ENCODE assay signal across 22 cellular contexts in genomic region chr2:235707411-235708096, GRCh38.
DNase-seq lines count a peak whose midpoint lies in the region; ATAC-seq, FAIRE-seq and TF ChIP-seq lines count a peak whose summit lies in the region.
"Had no signal": no experiment of that assay in that cellular context is flagged by ENCODE, and none has a peak within 500 bp of the region (broad histone marks: within the 10 kb centered on the region; RNA-seq: fewer than 3 reads in every experiment).

No MANE protein-coding gene starts in this region.

- no peak overlapping the region for H3K56ac ChIP-seq in IMR-90 (ENCODE audit: extremely low read depth, insufficient read depth, low read length)

- peak overlapping the region; percentile 75; the same call in 1 of the 2 replicates for H2AK5ac ChIP-seq in IMR-90 (ENCODE audit: low read depth, low read length)

- H3K9me3 ChIP-seq in BLaER1 (no peaks in the 10 kb centered on the region), IMR-90 (ENCODE audit: control insufficient read depth, insufficient read depth, low read length) (no peaks in the 10 kb centered on the region), neural progenitor cell (ENCODE audit: low read depth) (no peaks in the 10 kb centered on the region)

- H3K4me1 Mint-ChIP-seq in neural progenitor cell = peaks cover 38% of the 10 kb centered on the region
- H3K4me1 Mint-ChIP-seq in activated CD4-positive, alpha-beta T cell treated with anti-CD3 and anti-CD28 coated beads, Interleukin-2, amount 10 ng/mL, durations not matched to agents 7 days and 5 days = no peaks in the 10 kb centered on the region
- H3K4me1 Mint-ChIP-seq: CD14-positive monocyte had no signal

- no peak overlapping the region for H3K4me3 Mint-ChIP-seq in neural progenitor cell
- no peak overlapping the region for H3K4me3 Mint-ChIP-seq in activated CD4-positive, alpha-beta T cell treated with anti-CD3 and anti-CD28 coated beads, Interleukin-2, amount 10 ng/mL, durations not matched to agents 7 days and 5 days
- H3K4me3 Mint-ChIP-seq: CD14-positive monocyte had no signal

- peaks cover 17 to 44% of the 10 kb centered on the region in 2 experiments for H3K79me1 ChIP-seq in IMR-90 (ENCODE audit: low read depth in 1 of 2, low read length in 2 of 2)

- intact Hi-C loops in IMR-90 (cut with micrococcal nuclease) = no loop called here

- no peak overlapping the region for H2BK20ac ChIP-seq in IMR-90 (ENCODE audit: low read depth, low read length)

- no peak overlapping the region for H4K91ac ChIP-seq in IMR-90 (ENCODE audit: insufficient read depth, low read depth, low read length)

- H3K4me1 ChIP-seq in BLaER1 (peaks cover 66% of the 10 kb centered on the region), IMR-90 (ENCODE audit: control insufficient read depth, insufficient read depth, low read length) (peaks cover 5% of the 10 kb centered on the region), neural progenitor cell (peaks cover 9% of the 10 kb centered on the region)

- peaks cover 11% of the 10 kb centered on the region for H3F3A ChIP-seq in neural progenitor cell (ENCODE audit: low read depth)

- DNase-seq in IMR-90 = no peak
- DNase-seq in bronchial epithelial cell (ENCODE audit: low read depth) = no peak
- DNase-seq in neural progenitor cell (ENCODE audit: low spot score) = no peak
- no peak for DNase-seq in C1 segment of cervical spinal cord (lab: John Stamatoyannopoulos, UW)
- no peak for DNase-seq in NCI-H2107 (lab: John Stamatoyannopoulos, UW)
- no peak for DNase-seq in SKM-1 treated with dmso at 0.1 percent for 144 hours (lab: John Stamatoyannopoulos, UW; ENCODE audit: unreplicated experiment)
- no peak for DNase-seq in activated CD4-positive, alpha-beta T cell treated with anti-CD3 and anti-CD28 coated beads, Interleukin-2, amount 10 ng/mL, durations not matched to agents 7 days and 5 days
- DNase-seq: COR-L47, DMS79, HCEC 1CT, NCI-H1048, NCI-H146, NCI-H2081, NCI-H510A, NCI-H774, Right ventricle myocardium superior had no signal

- no peak overlapping the region for H2BK15ac ChIP-seq in IMR-90 (ENCODE audit: low read depth, low read length)

- no peak overlapping the region for H3K23ac ChIP-seq in IMR-90 (ENCODE audit: low read depth, low read length)

- peak overlapping the region; percentile 84 for H3K27ac Mint-ChIP-seq in neural progenitor cell
- H3K27ac Mint-ChIP-seq in activated CD4-positive, alpha-beta T cell treated with anti-CD3 and anti-CD28 coated beads, Interleukin-2, amount 10 ng/mL, durations not matched to agents 7 days and 5 days = no peak overlapping the region

- no peak for TF ChIP-seq POLR2A in IMR-90 (IDR thresholded peaks at IDR 0.05; ENCODE audit: low read depth, low read length)

- no peak overlapping the region for H3K9ac ChIP-seq in BLaER1
- no peak overlapping the region for H3K9ac ChIP-seq in IMR-90 (ENCODE audit: low read depth, low read length)
- no peak overlapping the region for H3K9ac ChIP-seq in neural progenitor cell
- H3K9ac ChIP-seq: KMS-11 had no signal

- H2AFZ ChIP-seq in IMR-90 (replicated peaks; ENCODE audit: low read length, poor library complexity) = peak overlapping the region; percentile 60
- H2AFZ ChIP-seq in neural progenitor cell (replicated peaks) = no peak overlapping the region

- H3K4me3 ChIP-seq in BLaER1 = no peak overlapping the region
- no peak overlapping the region for H3K4me3 ChIP-seq in IMR-90 (ENCODE audit: insufficient read depth, low read depth, low read length)
- H3K4me3 ChIP-seq in bronchial epithelial cell (ENCODE audit: low read depth, low read length) = no peak overlapping the region
- H3K4me3 ChIP-seq in neural progenitor cell = no peak overlapping the region
- H3K4me3 ChIP-seq: SK-N-MC had no signal

- H3K4me2 ChIP-seq in BLaER1 = peak overlapping the region; percentile 66
- H3K4me2 ChIP-seq in IMR-90 (ENCODE audit: low read depth, low read length) = no peak overlapping the region
- no peak overlapping the region for H3K4me2 ChIP-seq in neural progenitor cell
- H3K4me2 ChIP-seq: KMS-11 had no signal

- H3K27ac ChIP-seq in BLaER1 (no peak overlapping the region), IMR-90 (ENCODE audit: insufficient read depth, low read length) (no peak overlapping the region), neural progenitor cell (no peak overlapping the region)
- H3K27ac ChIP-seq: KMS-11, SK-N-MC had no signal

- 100% methylated on average over 1 of the region's 18 CpGs; no CpG with 5 or more reads in 1 of the 2 experiments for WGBS in IMR-90 (ENCODE audit: extremely low coverage in 2 of 2, insufficient read length in 1 of 2), 2 experiments

- peaks cover 23% of the 10 kb centered on the region for H3K9me1 ChIP-seq in IMR-90 (ENCODE audit: insufficient read depth, low read length)

- no TSS peak for BruUV-seq in IMR-90 (replicated peaks; lab: Mats Ljungman, UMichigan)

- H3K79me2 ChIP-seq in neural progenitor cell (ENCODE audit: low read depth) = peaks cover 68% of the 10 kb centered on the region

- H2BK120ac ChIP-seq in IMR-90 (ENCODE audit: low read depth, low read length) = no peak overlapping the region

- no peak overlapping the region for H2AK9ac ChIP-seq in IMR-90 (replicated peaks; ENCODE audit: low read depth, low read length, poor library complexity)

- no peak overlapping the region for H3K18ac ChIP-seq in IMR-90 (ENCODE audit: low read depth, low read length)

- peaks cover 49% of the 10 kb centered on the region for H3K36me3 ChIP-seq in BLaER1
- H3K36me3 ChIP-seq in IMR-90 (ENCODE audit: control insufficient read depth, insufficient read depth, low read length) = peaks cover 8% of the 10 kb centered on the region; the same call in 1 of the 2 replicates
- H3K36me3 ChIP-seq in bronchial epithelial cell (ENCODE audit: control insufficient read depth, insufficient read depth, low read length) = peaks cover 2% of the 10 kb centered on the region
- H3K36me3 ChIP-seq in neural progenitor cell = no peaks in the 10 kb centered on the region

- H3K27me3 ChIP-seq in BLaER1 (no peaks in the 10 kb centered on the region), IMR-90 (ENCODE audit: control insufficient read depth, insufficient read depth, low read length) (no peaks in the 10 kb centered on the region), bronchial epithelial cell (ENCODE audit: control insufficient read depth, insufficient read depth, low read length) (no peaks in the 10 kb centered on the region), neural progenitor cell (no peaks in the 10 kb centered on the region)

- H3K27me3 Mint-ChIP-seq in neural progenitor cell (ENCODE audit: insufficient read depth, low read depth) = peaks cover 3% of the 10 kb centered on the region
- H3K27me3 Mint-ChIP-seq in activated CD4-positive, alpha-beta T cell treated with anti-CD3 and anti-CD28 coated beads, Interleukin-2, amount 10 ng/mL, durations not matched to agents 7 days and 5 days = peaks cover 1% of the 10 kb centered on the region

- peaks cover 24% of the 10 kb centered on the region for H3K36me3 Mint-ChIP-seq in neural progenitor cell
- H3K36me3 Mint-ChIP-seq in activated CD4-positive, alpha-beta T cell treated with anti-CD3 and anti-CD28 coated beads, Interleukin-2, amount 10 ng/mL, durations not matched to agents 7 days and 5 days (ENCODE audit: low read depth) = no peaks in the 10 kb centered on the region
- H3K36me3 Mint-ChIP-seq: CD14-positive monocyte had no signal

- TF ChIP-seq CTCF in IMR-90 (conservative IDR thresholded peaks at IDR 0.05; ENCODE audit: low read depth, low read length) (no peak), bronchial epithelial cell (IDR thresholded peaks at IDR 0.05; ENCODE audit: insufficient read depth, low read length, severe bottlenecking) (no peak), neural progenitor cell (IDR thresholded peaks at IDR 0.05) (no peak)

- ATAC-seq in IMR-90 (ENCODE audit: low read depth) = no peak
- ATAC-seq: Panc1 had no signal

- no peak overlapping the region for H4K8ac ChIP-seq in IMR-90 (ENCODE audit: low read depth in 2 of 2, low read length in 2 of 2)

- peaks cover 49% of the 10 kb centered on the region for H4K20me1 ChIP-seq in BLaER1
- H4K20me1 ChIP-seq in IMR-90 (ENCODE audit: insufficient read depth, low read length) = peaks cover 31% of the 10 kb centered on the region
- peaks cover 87% of the 10 kb centered on the region for H4K20me1 ChIP-seq in neural progenitor cell (ENCODE audit: low read depth)

- no peak overlapping the region for H3K14ac ChIP-seq in IMR-90 (replicated peaks; ENCODE audit: low read depth, low read length)

- CTCF ChIA-PET in IMR-90 (lab: Yijun Ruan, JAX) = no interaction called here
- CTCF ChIA-PET in activated CD4-positive, alpha-beta T cell treated with anti-CD3 and anti-CD28 coated beads, Interleukin-2, amount 10 ng/mL, durations not matched to agents 7 days and 5 days (lab: Charles Lee) = no interaction called here

- peak; percentile 93 for FAIRE-seq in bronchial epithelial cell (lab: Jason Lieb, UNC)
- FAIRE-seq: A204.1 had no signal

- no peak overlapping the region for H2BK5ac ChIP-seq in IMR-90 (ENCODE audit: low read depth, low read length, poor library complexity, severe bottlenecking)

- no peaks in the 10 kb centered on the region for H3K9me3 Mint-ChIP-seq in neural progenitor cell
- H3K9me3 Mint-ChIP-seq in activated CD4-positive, alpha-beta T cell treated with anti-CD3 and anti-CD28 coated beads, Interleukin-2, amount 10 ng/mL, durations not matched to agents 7 days and 5 days = no peaks in the 10 kb centered on the region
- H3K9me3 Mint-ChIP-seq: CD14-positive monocyte had no signal

- in situ Hi-C loops in IMR-90 (cut with MboI; ENCODE audit: low sequenced_read_pairs) = no loop called here

- POLR2A ChIA-PET in IMR-90 (lab: Charles Lee; ENCODE audit: unreplicated experiment) = no interaction called here
- POLR2A ChIA-PET in activated CD4-positive, alpha-beta T cell treated with anti-CD3 and anti-CD28 coated beads, Interleukin-2, amount 10 ng/mL, durations not matched to agents 7 days and 5 days (lab: Charles Lee) = no interaction called here

- no peak for TF ChIP-seq RAD21 in IMR-90 (IDR thresholded peaks at IDR 0.05; ENCODE audit: low read length)

- no peak overlapping the region for H4K5ac ChIP-seq in IMR-90 (ENCODE audit: low read depth, low read length)

- dilution Hi-C loops in IMR-90 (cut with HindIII; ENCODE audit: low sequenced_read_pairs, unreplicated experiment) = no loop called here

- 0 out of 2 replicates have a peak overlapping the region, but pooled peaks have one; percentile 9 for H3K4ac ChIP-seq in IMR-90 (ENCODE audit: low read depth, low read length)

TF ChIP-seq in IMR-90, 13 proteins besides CTCF, POLR2A, EP300 and RAD21 (continues in another document):
- TF ChIP-seq ELK1 (IDR thresholded peaks at IDR 0.05; ENCODE audit: borderline replicate concordance, low read depth, low read length) (no peak), NFE2L2 (IDR thresholded peaks at IDR 0.05; ENCODE audit: low read depth, low read length) (no peak), BHLHE40 (IDR thresholded peaks at IDR 0.05; ENCODE audit: low read depth, low read length) (no peak)
